ENCODE assay signal across 8 cellular contexts in genomic region chrX:109732780-109733657, GRCh38. TPM values are rescaled to one million over a fixed set of nuclear protein-coding genes. Genes with fewer than 3 reads are reported as not detected.
DNase-seq lines count a peak whose midpoint lies in the region; ATAC-seq and TF ChIP-seq lines count a peak whose summit lies in the region.

ACSL4 (minus strand) TSS chrX:109733257; CDS start chrX:109683363, 49,894 bp downstream.

- TF ChIP-seq CTCF in BJ (IDR thresholded peaks at IDR 0.05; ENCODE audit: insufficient read depth, low read depth, low read length) (no peak), right lobe of liver (IDR thresholded peaks at IDR 0.05) (no peak)

- H3K27me3 Mint-ChIP-seq in activated CD4-positive, alpha-beta memory T cell treated with anti-CD3 and anti-CD28 coated beads for 36 hours, result no peaks in the 10 kb centered on the region

- H3K4me1 ChIP-seq in right lobe of liver, result no peaks in the 10 kb centered on the region

- H3K4me3 Mint-ChIP-seq in activated CD4-positive, alpha-beta memory T cell treated with anti-CD3 and anti-CD28 coated beads for 36 hours, result peak within 1 kb of the TSS; percentile 99

- no peaks in the 10 kb centered on the region for H3K36me3 ChIP-seq in BJ (ENCODE audit: control insufficient read depth, insufficient read depth, low read length)
- no peaks in the 10 kb centered on the region for H3K36me3 ChIP-seq in right lobe of liver

- H3K9me3 Mint-ChIP-seq in activated CD4-positive, alpha-beta memory T cell treated with anti-CD3 and anti-CD28 coated beads for 36 hours, result no peaks in the 10 kb centered on the region

- WGBS in right lobe of liver (ENCODE audit: insufficient coverage, low coverage, low lambda C conversion rate, missing lambda C conversion rate), result 49% methylated on average over 27 of the region's 94 CpGs

- H3K4me1 Mint-ChIP-seq in activated CD4-positive, alpha-beta memory T cell treated with anti-CD3 and anti-CD28 coated beads for 36 hours (ENCODE audit: low read depth), result peaks cover 28% of the 10 kb centered on the region

- H3K27ac ChIP-seq in right lobe of liver, result peak within 1 kb of the TSS; percentile 41 to 81 (median 79)

- DNase-seq in BJ (ENCODE audit: low read depth) (no peak), NCI-H82 treated with DMSO at 0.1 percent for 48 hours (lab: John Stamatoyannopoulos, UW; ENCODE audit: unreplicated experiment) (peak; percentile 49), dermis microvascular lymphatic vessel endothelial cell (ENCODE audit: low read depth in 2 of 2) (peak; percentile 51 to 88), right lobe of liver (peak; percentile 75 to 93 (median 90))
- DNase-seq in activated CD4-positive, alpha-beta memory T cell treated with anti-CD3 and anti-CD28 coated beads for 36 hours, result peak; percentile 87
- DNase-seq in stimulated activated CD4-positive, alpha-beta T cell treated with anti-CD3 and anti-CD28 coated beads, Interleukin-4, amount 100 ng/mL, for 24 hours, result peak; percentile 82

- no peaks in the 10 kb centered on the region for H3K27me3 ChIP-seq in BJ (ENCODE audit: control insufficient read depth, insufficient read depth, low read length)
- peaks cover 0 to 8% of the 10 kb centered on the region in 2 donors for H3K27me3 ChIP-seq in right lobe of liver

- no peaks in the 10 kb centered on the region for H3K9me3 ChIP-seq in right lobe of liver

- H3K4me3 ChIP-seq in BJ (ENCODE audit: low read depth, low read length), result peak within 1 kb of the TSS; percentile 91
- peak within 1 kb of the TSS; percentile 32 to 67 (median 46) for H3K4me3 ChIP-seq in right lobe of liver

- ATAC-seq in GM19351 (IDR thresholded peaks at IDR 0.05; ENCODE audit: unreplicated experiment), result peak; percentile 74
- ATAC-seq in HG03520 (IDR thresholded peaks at IDR 0.05; ENCODE audit: unreplicated experiment), result peak; percentile 76
- peak; percentile 97 to 98 (median 98) for ATAC-seq in right lobe of liver

- POLR2A ChIA-PET in BJ (lab: Charles Lee), result interaction anchor here (0.5 kb wide), 1 partner anchor 93 kb away, joined by 12 read pairs; no protein-coding TSS in a partner anchor
- POLR2A ChIA-PET in activated CD4-positive, alpha-beta memory T cell treated with anti-CD3 and anti-CD28 coated beads for 36 hours (lab: Charles Lee), result interaction anchor here (1.1 to 2.6 kb wide), 4 partner anchors 13 to 108 kb away, joined by 3 to 9 read pairs (median 4); no protein-coding TSS in a partner anchor

- H3K36me3 Mint-ChIP-seq in activated CD4-positive, alpha-beta memory T cell treated with anti-CD3 and anti-CD28 coated beads for 36 hours, result peaks cover 10% of the 10 kb centered on the region

- CTCF ChIA-PET in BJ (lab: Yijun Ruan, JAX), result interaction anchor here (1.7 to 2.6 kb wide), 2 partner anchors 124 to 158 kb away, joined by 4 to 12 read pairs; no protein-coding TSS in a partner anchor
- CTCF ChIA-PET in activated CD4-positive, alpha-beta memory T cell treated with anti-CD3 and anti-CD28 coated beads for 36 hours (lab: Charles Lee), result interaction anchor here (0.7 to 1.8 kb wide), 5 partner anchors 20 to 259 kb away, joined by 3 to 10 read pairs (median 5); no protein-coding TSS in a partner anchor

- intact Hi-C loops in activated CD4-positive, alpha-beta memory T cell treated with anti-CD3 and anti-CD28 coated beads for 36 hours (cut with micrococcal nuclease), result loop anchor here (1.0 to 10.0 kb wide), 7 partner anchors 24 to 272 kb away; partner anchors contain the start of genes NXT2 and TMEM164
- intact Hi-C loops in right lobe of liver (cut with DNase I), result no loop called here

- peak; percentile 58 for TF ChIP-seq POLR2A in right lobe of liver (IDR thresholded peaks at IDR 0.05)

- H3K27ac Mint-ChIP-seq in activated CD4-positive, alpha-beta memory T cell treated with anti-CD3 and anti-CD28 coated beads for 36 hours, result peak within 1 kb of the TSS; percentile 99

RNA-seq across cellular contexts. Expression of gene ACSL4, which starts in this region (rescaled TPM):
- 32.5 and 42.5 TPM in 2 replicates for polyA plus RNA-seq in BJ (2011; rRNA removed)
- polyA minus RNA-seq in BJ (2011; rRNA and poly(A)+ RNA removed), result 60.6 and 67.8 TPM in 2 replicates
- total RNA-seq in activated CD4-positive, alpha-beta memory T cell treated with anti-CD3 and anti-CD28 coated beads for 36 hours, result 10 to 100 TPM; 63.2 to 63.3 TPM
- total RNA-seq in dermis microvascular lymphatic vessel endothelial cell (46.3 and 64.7 TPM in 2 replicates), right lobe of liver (10 to 100 TPM in 2 of 6 experiments, 1 to 10 TPM in 4; 1.8 to 76.7 (median 5.3) TPM)
